8 cellular contexts compared by ENCODE assay signal in genomic region chr4:25993564-25994185, GRCh38.
A peak's percentile ranks its signal among the peaks of the same experiment; 100 is the strongest.
DNase-seq lines count a peak whose midpoint lies in the region; ATAC-seq and TF ChIP-seq lines count a peak whose summit lies in the region.

No MANE protein-coding gene starts in this region.

- H3K4me1 ChIP-seq in lung (ENCODE audit: control insufficient read depth in 2 of 2, insufficient read depth in 2 of 2, low read length in 2 of 2): peaks cover 0 to 3% of the 10 kb centered on the region in 2 donors
- no peaks in the 10 kb centered on the region for H3K4me1 ChIP-seq in CD8-positive, alpha-beta memory T cell (ENCODE audit: insufficient read depth, low read length)

- POLR2A ChIA-PET in CD8-positive, alpha-beta memory T cell (lab: Charles Lee): no interaction called here

- peaks cover 0 to 5% (median 0%) of the 10 kb centered on the region in 3 donors for H3K4me1 Mint-ChIP-seq in CD8-positive, alpha-beta memory T cell

- H3K36me3 Mint-ChIP-seq in CD8-positive, alpha-beta memory T cell: no peaks in the 10 kb centered on the region

- TF ChIP-seq CTCF in 22Rv1 (IDR thresholded peaks at IDR 0.05) (peak; percentile 37), lung (IDR thresholded peaks at IDR 0.05; ENCODE audit: control extremely low read depth, extremely low read depth) (no peak)

- in situ Hi-C loops in KBM-7 (cut with MboI; ENCODE audit: low pct_unique_long_range_greater_than_20kb, low sequenced_read_pairs): no loop called here

- H3K27ac ChIP-seq in 22Rv1 (no peak overlapping the region), lung (ENCODE audit: low read depth in 1 of 2, low read length in 1 of 2) (no peak overlapping the region)
- H3K27ac ChIP-seq in CD8-positive, alpha-beta memory T cell (ENCODE audit: low read depth, low read length): no peak overlapping the region

- no peak overlapping the region for H3K27ac Mint-ChIP-seq in CD8-positive, alpha-beta memory T cell

- H3K4me3 Mint-ChIP-seq in CD8-positive, alpha-beta memory T cell: no peak overlapping the region

- no peaks in the 10 kb centered on the region for H3K9me3 Mint-ChIP-seq in CD8-positive, alpha-beta memory T cell

- H3K27me3 ChIP-seq in lung (ENCODE audit: control insufficient read depth, insufficient read depth): no peaks in the 10 kb centered on the region
- no peaks in the 10 kb centered on the region for H3K27me3 ChIP-seq in CD8-positive, alpha-beta memory T cell (ENCODE audit: insufficient read depth, low read length, poor library complexity, severe bottlenecking)

- ATAC-seq in GM18499 (IDR thresholded peaks at IDR 0.05; ENCODE audit: insufficient read depth, unreplicated experiment) (peak; percentile 42), lung (ENCODE audit: insufficient read depth, low FRiP score) (peak; percentile 42), GM18498 (IDR thresholded peaks at IDR 0.05; ENCODE audit: unreplicated experiment) (no peak)

- no peaks in the 10 kb centered on the region for H3K36me3 ChIP-seq in lung (ENCODE audit: control insufficient read depth in 2 of 2, insufficient read depth in 2 of 2, low read length in 2 of 2)
- no peaks in the 10 kb centered on the region for H3K36me3 ChIP-seq in CD8-positive, alpha-beta memory T cell (ENCODE audit: insufficient read depth, low read length)

- H3K9me3 ChIP-seq in lung (ENCODE audit: control insufficient read depth in 2 of 2, insufficient read depth in 1 of 2, low read length in 1 of 2): peaks cover 0 to 2% of the 10 kb centered on the region in 2 donors
- no peaks in the 10 kb centered on the region for H3K9me3 ChIP-seq in CD8-positive, alpha-beta memory T cell (ENCODE audit: low read length)

- CTCF ChIA-PET in CD8-positive, alpha-beta memory T cell (lab: Charles Lee): interaction anchor here (1.5 kb wide), 1 partner anchor 337 kb away, joined by 3 read pairs; no protein-coding TSS in a partner anchor

- H3K4me3 ChIP-seq in lung: no peak overlapping the region
- no peak overlapping the region for H3K4me3 ChIP-seq in CD8-positive, alpha-beta memory T cell (ENCODE audit: low read length)

- H3K27me3 Mint-ChIP-seq in CD8-positive, alpha-beta memory T cell: peaks cover 2 to 3% of the 10 kb centered on the region in 2 donors

- DNase-seq in KBM-7 (peak; percentile 19), lung (ENCODE audit: low spot score) (no peak), AG08396 (ENCODE audit: low spot score) (no peak)
- DNase-seq in activated naive CD4-positive, alpha-beta T cell treated with anti-CD3 and anti-CD28 coated beads, Interleukin-2, amount 50 U/mL, for 16 hours: peak; percentile 19
- no peak for DNase-seq in CD8-positive, alpha-beta memory T cell

- WGBS in lung, 2 donors: 65 to 74% methylated on average over 11 of the region's 11 CpGs

Comparison
In these comparisons a context has a peak if more than half of its experiments do, and no peak if none do; other contexts are left out.
1. DNase-seq: peak in KBM-7 (single experiment) and activated naive CD4-positive, alpha-beta T cell treated with anti-CD3 and anti-CD28 coated beads, Interleukin-2, amount 50 U/mL, for 16 hours (single experiment); none in lung (single experiment), CD8-positive, alpha-beta memory T cell (0 of 5) and AG08396 (single experiment).